Comparison of ENCODE assay signal across 8 cellular contexts in the genomic region with DNA sequence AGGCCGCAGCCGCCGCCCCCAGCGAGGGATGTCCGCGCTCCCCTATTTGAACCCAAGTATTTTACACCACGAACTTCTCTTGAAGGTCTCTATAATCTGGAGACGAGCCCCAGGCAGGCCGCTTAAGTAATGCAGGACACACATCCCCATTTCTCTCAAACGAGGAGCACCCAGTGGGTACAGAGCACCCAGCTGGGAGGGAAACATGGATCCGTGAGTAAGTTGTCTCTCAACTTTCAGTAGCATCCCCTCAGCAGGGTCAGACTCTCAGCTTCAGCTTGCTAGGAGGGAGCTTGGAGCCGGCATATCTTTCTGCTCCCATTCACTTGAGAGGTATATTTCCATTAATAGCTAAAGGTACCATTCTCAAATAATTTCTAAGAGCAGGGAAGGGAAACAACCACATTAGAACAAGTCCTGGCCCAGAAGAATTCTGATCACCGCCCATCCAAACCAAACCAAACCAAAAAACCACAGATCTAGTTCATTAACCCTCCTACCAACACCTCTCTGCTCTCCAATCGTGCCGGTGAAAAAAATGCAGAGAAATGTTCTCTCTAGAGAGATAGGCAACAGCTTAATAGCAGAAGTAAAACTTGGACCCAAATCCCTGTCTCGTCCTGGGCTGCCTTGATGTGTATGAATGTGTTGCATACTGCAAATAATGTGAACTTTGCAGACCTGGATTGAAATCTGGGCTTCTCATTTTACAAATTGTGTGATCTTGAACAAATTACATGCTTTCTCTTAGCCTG. TPM values are rescaled to one million over a fixed set of nuclear protein-coding genes. Genes with fewer than 3 reads are reported as not detected.
A peak's percentile ranks its signal among the peaks of the same experiment; 100 is the strongest.
DNase-seq lines count a peak whose midpoint lies in the region; ATAC-seq and TF ChIP-seq lines count a peak whose summit lies in the region.

No MANE protein-coding gene starts in this region.

- no peak for TF ChIP-seq CTCF in suprapubic skin (IDR thresholded peaks at IDR 0.05)

- H3K27ac ChIP-seq in suprapubic skin = peak overlapping the region; percentile 90

- no peaks in the 10 kb centered on the region for H3K9me3 ChIP-seq in suprapubic skin

- H3K27me3 ChIP-seq in suprapubic skin = no peaks in the 10 kb centered on the region

- WGBS in suprapubic skin = 8% methylated on average over 11 of the region's 16 CpGs

- no peak for TF ChIP-seq EP300 in suprapubic skin (IDR thresholded peaks at IDR 0.05)

- ATAC-seq in GM21786 (IDR thresholded peaks at IDR 0.05; ENCODE audit: unreplicated experiment) = peak; percentile 32
- no peak for ATAC-seq in GM18873 (IDR thresholded peaks at IDR 0.05; ENCODE audit: low FRiP score, unreplicated experiment)

- H3K36me3 ChIP-seq in suprapubic skin = no peaks in the 10 kb centered on the region

- H3K4me3 ChIP-seq in GM08714 (ENCODE audit: low read length) = peak overlapping the region; percentile 83
- H3K4me3 ChIP-seq in suprapubic skin = peak overlapping the region; percentile 95

- H3K4me1 ChIP-seq in suprapubic skin = peaks cover 18% of the 10 kb centered on the region

- no peak for TF ChIP-seq POLR2A in suprapubic skin (IDR thresholded peaks at IDR 0.05)

- DNase-seq in NCI-H748 treated with DMSO at 0.1 percent for 48 hours (lab: John Stamatoyannopoulos, UW) (peak; percentile 16), left kidney (ENCODE audit: low read depth, low spot score) (peak; percentile 4), suprapubic skin (ENCODE audit: low spot score in 2 of 2) (no peak), DMS79 (lab: John Stamatoyannopoulos, UW) (no peak)
- DNase-seq in central memory CD4-positive, alpha-beta T cell = peak; percentile 9

RNA-seq across cellular contexts. Expression of a gene that starts 0.9 kb away (rescaled TPM):
- total RNA-seq in suprapubic skin = 10 to 100 TPM in 1 of 4 donors, 1 to 10 TPM in 3; 4.2 to 13.0 (median 8.3) TPM

Comparison
In these comparisons a context has a peak if more than half of its experiments do, and no peak if none do; other contexts are left out.
1. DNase-seq: peak in NCI-H748 treated with DMSO at 0.1 percent for 48 hours (single experiment), central memory CD4-positive, alpha-beta T cell (single experiment) and left kidney (single experiment); none in suprapubic skin (0 of 2) and DMS79 (single experiment).